13 cellular contexts compared by ENCODE assay signal in genomic region chr6:134447883-134448387, GRCh38.
DNase-seq lines count a peak whose midpoint lies in the region; ATAC-seq and TF ChIP-seq lines count a peak whose summit lies in the region.
"Had no signal": no experiment of that assay in that cellular context is flagged by ENCODE, and none has a peak within 500 bp of the region (broad histone marks: within the 10 kb centered on the region; RNA-seq: fewer than 3 reads in every experiment).

No MANE protein-coding gene starts in this region.

- H3K36me3 Mint-ChIP-seq in osteocyte (ENCODE audit: unreplicated experiment) = no peaks in the 10 kb centered on the region
- no peaks in the 10 kb centered on the region for H3K36me3 Mint-ChIP-seq in mesothelial cell of epicardium

- H3K9me3 Mint-ChIP-seq in osteocyte (ENCODE audit: unreplicated experiment) (no peaks in the 10 kb centered on the region), mesothelial cell of epicardium (no peaks in the 10 kb centered on the region)

- H3K27me3 ChIP-seq in PC-3 (ENCODE audit: low read length) (no peaks in the 10 kb centered on the region), dorsolateral prefrontal cortex (no peaks in the 10 kb centered on the region), PC-9 (ENCODE audit: insufficient read depth, low read depth) (no peaks in the 10 kb centered on the region)
- H3K27me3 ChIP-seq: upper lobe of left lung had no signal

- POLR2A ChIA-PET in PC-3 (lab: Charles Lee; ENCODE audit: unreplicated experiment) (no interaction called here), PC-9 (lab: Charles Lee; ENCODE audit: unreplicated experiment) (no interaction called here)

- peaks cover 18% of the 10 kb centered on the region for H3K4me1 ChIP-seq in PC-3 (ENCODE audit: insufficient read depth, low read length)
- H3K4me1 ChIP-seq in PC-9 (replicated peaks; ENCODE audit: insufficient read depth) = peaks cover 3% of the 10 kb centered on the region

- H3K36me3 ChIP-seq in PC-3 (ENCODE audit: low read depth, low read length) (no peaks in the 10 kb centered on the region), PC-9 (ENCODE audit: low read depth) (no peaks in the 10 kb centered on the region)
- H3K36me3 ChIP-seq: upper lobe of left lung had no signal

- H3K4me3 Mint-ChIP-seq in osteocyte (ENCODE audit: unreplicated experiment) (no peak overlapping the region), mesothelial cell of epicardium (no peak overlapping the region)

- H4K20me1 ChIP-seq in PC-3 (ENCODE audit: low read length) (no peaks in the 10 kb centered on the region), PC-9 (ENCODE audit: insufficient read depth) (no peaks in the 10 kb centered on the region)

- H3K9me3 ChIP-seq in PC-3 (ENCODE audit: low read length) = no peaks in the 10 kb centered on the region
- no peaks in the 10 kb centered on the region for H3K9me3 ChIP-seq in PC-9 (ENCODE audit: insufficient read depth, low read depth)
- H3K9me3 ChIP-seq: upper lobe of left lung had no signal

- no peak for TF ChIP-seq CTCF in PC-3 (conservative IDR thresholded peaks at IDR 0.05; ENCODE audit: low read depth, low read length)
- TF ChIP-seq CTCF in dorsolateral prefrontal cortex (IDR thresholded peaks at IDR 0.05 in 54 of 56, conservative IDR thresholded peaks at IDR 0.05 in 2 of 56; ENCODE audit: low read depth in 1 of 56, partially characterized antibody in 56 of 56) = no peak
- no peak for TF ChIP-seq CTCF in osteocyte (IDR thresholded peaks at IDR 0.05)
- no peak for TF ChIP-seq CTCF in PC-9 (conservative IDR thresholded peaks at IDR 0.05)
- TF ChIP-seq CTCF in mesothelial cell of epicardium (IDR thresholded peaks at IDR 0.05; ENCODE audit: unreplicated experiment) = no peak

- H3F3A ChIP-seq in PC-3 (ENCODE audit: low read length, unreplicated experiment) (no peaks in the 10 kb centered on the region), PC-9 (ENCODE audit: insufficient read depth, low read depth) (no peaks in the 10 kb centered on the region)

- peaks cover 23% of the 10 kb centered on the region for H3K4me1 Mint-ChIP-seq in osteocyte (ENCODE audit: unreplicated experiment)
- H3K4me1 Mint-ChIP-seq in mesothelial cell of epicardium = peaks cover 16% of the 10 kb centered on the region

- peak overlapping the region; percentile 88 for H3K27ac ChIP-seq in PC-3 (ENCODE audit: low read length)
- H3K27ac ChIP-seq in dorsolateral prefrontal cortex = peak overlapping the region in 42 of 59 donors; percentile 53 to 97 (median 91)
- H3K27ac ChIP-seq in PC-9 = no peak overlapping the region

- DNase-seq in AG20443 (ENCODE audit: low spot score) (peak; percentile 50), PC-3 (peak; percentile 70), dorsolateral prefrontal cortex (no peak), osteocyte (ENCODE audit: extremely low spot score, unreplicated experiment) (no peak), PC-9 (no peak), mesothelial cell of epicardium (ENCODE audit: low spot score in 2 of 2, unreplicated experiment in 2 of 2) (no peak)
- DNase-seq: activated CD4-positive, alpha-beta T cell treated with anti-CD3 and anti-CD28 coated beads, Interleukin-2, amount 50 U/mL, for 1 hour; activated naive CD4-positive, alpha-beta T cell treated with Interleukin-2 at 50 U/mL for 16 hours; occipital lobe; Right ventricle myocardium superior; upper lobe of left lung had no signal

- ATAC-seq in PC-3 (peak; percentile 31), HG02759 (IDR thresholded peaks at IDR 0.05; ENCODE audit: unreplicated experiment) (no peak), HG03039 (IDR thresholded peaks at IDR 0.05; ENCODE audit: unreplicated experiment) (no peak)

- H3K9me2 ChIP-seq in PC-3 (replicated peaks; ENCODE audit: low read length) = no peaks in the 10 kb centered on the region
- peaks cover 4% of the 10 kb centered on the region; the same call in 1 of the 2 replicates for H3K9me2 ChIP-seq in PC-9 (ENCODE audit: insufficient read depth)

- H3K4me2 ChIP-seq in PC-3 (ENCODE audit: low read length) (no peak overlapping the region), PC-9 (no peak overlapping the region)

- peak overlapping the region; percentile 50 for H3K9ac ChIP-seq in PC-3 (ENCODE audit: low read length)

- no TSS peak for BruUV-seq in PC-3 (replicated peaks; lab: Mats Ljungman, UMichigan)
- BruUV-seq in PC-9 (replicated peaks; lab: Mats Ljungman, UMichigan) = no TSS peak

- CTCF ChIA-PET in PC-3 (lab: Charles Lee) = no interaction called here
- CTCF ChIA-PET in PC-9 (lab: Charles Lee) = no interaction called here

- H3K79me2 ChIP-seq in PC-3 (ENCODE audit: low read length) (no peaks in the 10 kb centered on the region), PC-9 (ENCODE audit: low read depth) (no peaks in the 10 kb centered on the region)

- H3K27me3 Mint-ChIP-seq in osteocyte (ENCODE audit: unreplicated experiment) (no peaks in the 10 kb centered on the region), mesothelial cell of epicardium (ENCODE audit: low read depth) (no peaks in the 10 kb centered on the region)

- intact Hi-C loops in PC-3 (cut with micrococcal nuclease) (no loop called here), dorsolateral prefrontal cortex (cut with DNase I) (loop anchor here in 1 of 2 donors (10.0 kb wide), 1 partner anchor 117 kb away; no protein-coding TSS in a partner anchor), PC-9 (cut with micrococcal nuclease; ENCODE audit: unreplicated experiment) (no loop called here)

- H2AFZ ChIP-seq in PC-3 (ENCODE audit: low read length) = no peak overlapping the region
- no peak overlapping the region for H2AFZ ChIP-seq in PC-9

- H3K27ac Mint-ChIP-seq in osteocyte (ENCODE audit: unreplicated experiment) = peak overlapping the region; percentile 75
- H3K27ac Mint-ChIP-seq in mesothelial cell of epicardium = no peak overlapping the region

- H3K4me3 ChIP-seq in PC-3 (ENCODE audit: low read length) (no peak overlapping the region), dorsolateral prefrontal cortex (no peak overlapping the region), PC-9 (no peak overlapping the region)
- H3K4me3 ChIP-seq: upper lobe of left lung had no signal

Comparison
In these comparisons a context has a peak if more than half of its experiments do, and no peak if none do; other contexts are left out.
1. DNase-seq: peak in AG20443 (single experiment) and PC-3 (single experiment); none in dorsolateral prefrontal cortex (0 of 10), osteocyte (single experiment), PC-9 (0 of 2) and mesothelial cell of epicardium (0 of 2).